10 cellular contexts compared by ENCODE assay signal in the genomic region with DNA sequence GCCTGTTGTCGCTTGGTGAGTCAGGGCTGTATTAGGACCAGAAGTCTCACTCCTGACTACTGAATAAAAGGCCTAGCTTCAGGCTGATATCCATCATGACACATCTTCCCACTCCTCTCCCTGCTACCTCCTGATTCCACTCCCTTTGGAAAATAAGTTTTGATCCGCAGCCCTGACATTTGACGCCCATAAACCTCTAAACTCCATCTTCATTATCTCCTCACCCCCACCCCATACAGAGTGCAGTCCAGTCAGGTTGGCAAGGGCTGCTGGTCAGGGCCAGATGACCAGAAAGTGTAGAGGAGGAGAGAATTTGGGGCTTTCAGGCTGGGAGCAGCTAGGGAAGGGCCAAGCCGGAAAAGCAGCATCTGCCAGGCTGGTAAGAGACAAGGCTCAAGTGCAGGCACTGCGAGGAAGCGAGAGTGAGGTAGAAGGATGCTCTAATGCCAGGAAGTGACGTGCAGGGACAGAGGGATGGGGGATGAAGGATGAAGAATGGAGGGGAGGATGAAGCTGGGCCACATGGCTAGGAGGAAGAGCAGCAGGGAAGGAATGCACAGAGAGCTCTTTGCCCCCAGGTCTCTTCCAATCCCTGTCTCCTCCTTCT. TPM values are rescaled to one million over a fixed set of nuclear protein-coding genes. Genes with fewer than 3 reads are reported as not detected.
DNase-seq lines count a peak whose midpoint lies in the region; ATAC-seq and TF ChIP-seq lines count a peak whose summit lies in the region.
"Had no signal": no experiment of that assay in that cellular context is flagged by ENCODE, and none has a peak within 500 bp of the region (broad histone marks: within the 10 kb centered on the region; RNA-seq: fewer than 3 reads in every experiment).

No MANE protein-coding gene starts in this region.

- H3K27ac ChIP-seq in lower lobe of right lung (no peak overlapping the region), subcutaneous abdominal adipose tissue (ENCODE audit: low read depth, low read length) (no peak overlapping the region)

- H3K9me3 Mint-ChIP-seq in activated T-cell treated with anti-CD3 and anti-CD28 coated beads, Interleukin-2, amount 50 U/mL, for 72 hours = no peaks in the 10 kb centered on the region
- H3K9me3 Mint-ChIP-seq in activated naive CD8-positive, alpha-beta T cell treated with anti-CD3 and anti-CD28 coated beads, Interleukin-2, amount 50 U/mL, for 24 hours = no peaks in the 10 kb centered on the region

- H3K27ac Mint-ChIP-seq in activated T-cell treated with anti-CD3 and anti-CD28 coated beads, Interleukin-2, amount 50 U/mL, for 72 hours = no peak overlapping the region
- H3K27ac Mint-ChIP-seq in activated naive CD8-positive, alpha-beta T cell treated with anti-CD3 and anti-CD28 coated beads, Interleukin-2, amount 50 U/mL, for 24 hours = no peak overlapping the region

- H3K4me1 ChIP-seq in lower lobe of right lung = peaks cover 45% of the 10 kb centered on the region
- H3K4me1 ChIP-seq in subcutaneous abdominal adipose tissue (ENCODE audit: control insufficient read depth in 5 of 5, insufficient read depth in 5 of 5, low read length in 5 of 5) = peaks cover 5 to 46% (median 35%) of the 10 kb centered on the region in 5 donors

- H3K27me3 Mint-ChIP-seq in activated T-cell treated with anti-CD3 and anti-CD28 coated beads, Interleukin-2, amount 50 U/mL, for 72 hours (ENCODE audit: low read depth) = peaks cover 7% of the 10 kb centered on the region
- no peaks in the 10 kb centered on the region for H3K27me3 Mint-ChIP-seq in activated naive CD8-positive, alpha-beta T cell treated with anti-CD3 and anti-CD28 coated beads, Interleukin-2, amount 50 U/mL, for 24 hours

- H3K4me3 Mint-ChIP-seq in activated T-cell treated with anti-CD3 and anti-CD28 coated beads, Interleukin-2, amount 50 U/mL, for 72 hours = peak overlapping the region; percentile 92 to 93
- peak overlapping the region; percentile 83 for H3K4me3 Mint-ChIP-seq in activated naive CD8-positive, alpha-beta T cell treated with anti-CD3 and anti-CD28 coated beads, Interleukin-2, amount 50 U/mL, for 24 hours

- H3K4me3 ChIP-seq in lower lobe of right lung = peak overlapping the region; percentile 75
- H3K4me3 ChIP-seq in subcutaneous abdominal adipose tissue (ENCODE audit: low read depth in 1 of 5, low read length in 5 of 5) = peak overlapping the region in 4 of 5 donors; percentile 61 to 79 (median 66)

- H3K4me1 Mint-ChIP-seq in activated T-cell treated with anti-CD3 and anti-CD28 coated beads, Interleukin-2, amount 50 U/mL, for 72 hours (ENCODE audit: low read depth) = peaks cover 54% of the 10 kb centered on the region
- H3K4me1 Mint-ChIP-seq in activated naive CD8-positive, alpha-beta T cell treated with anti-CD3 and anti-CD28 coated beads, Interleukin-2, amount 50 U/mL, for 24 hours = peaks cover 42% of the 10 kb centered on the region

- H3K36me3 Mint-ChIP-seq in activated T-cell treated with anti-CD3 and anti-CD28 coated beads, Interleukin-2, amount 50 U/mL, for 72 hours (ENCODE audit: insufficient read depth in 2 of 2) = no peaks in the 10 kb centered on the region
- H3K36me3 Mint-ChIP-seq in activated naive CD8-positive, alpha-beta T cell treated with anti-CD3 and anti-CD28 coated beads, Interleukin-2, amount 50 U/mL, for 24 hours (ENCODE audit: low read depth) = no peaks in the 10 kb centered on the region

- H3K9me3 ChIP-seq in lower lobe of right lung = no peaks in the 10 kb centered on the region
- H3K9me3 ChIP-seq in subcutaneous abdominal adipose tissue (ENCODE audit: control insufficient read depth in 5 of 5, low read length in 5 of 5) = no peaks in the 10 kb centered on the region

- ATAC-seq in activated T-cell treated with anti-CD3 and anti-CD28 coated beads, Interleukin-2, amount 50 U/mL, for 72 hours (replicated peaks in 1 of 2) = no peak
- ATAC-seq in activated naive CD8-positive, alpha-beta T cell treated with anti-CD3 and anti-CD28 coated beads, Interleukin-2, amount 50 U/mL, for 24 hours = no peak
- ATAC-seq in lower lobe of right lung = no peak
- no peak for ATAC-seq in HG03342 (IDR thresholded peaks at IDR 0.05; ENCODE audit: unreplicated experiment)

- no peaks in the 10 kb centered on the region for H3K27me3 ChIP-seq in lower lobe of right lung (ENCODE audit: low read depth)
- no peaks in the 10 kb centered on the region for H3K27me3 ChIP-seq in subcutaneous abdominal adipose tissue (ENCODE audit: control insufficient read depth in 5 of 5, insufficient read depth in 4 of 5, low read length in 5 of 5)

- intact Hi-C loops in lower lobe of right lung (cut with DNase I) = no loop called here

- no peak for TF ChIP-seq CTCF in lower lobe of right lung (IDR thresholded peaks at IDR 0.05)

- peak overlapping the region in 3 of 5 donors; percentile 66 to 76 (median 75) for H3K9ac ChIP-seq in subcutaneous abdominal adipose tissue (ENCODE audit: low read length in 5 of 5)

- no peak for DNase-seq in activated T-cell treated with anti-CD3 and anti-CD28 coated beads, Interleukin-2, amount 50 U/mL, for 72 hours
- no peak for DNase-seq in activated T-cell treated with anti-CD3 and anti-CD28 coated beads, Interleukin-2, amount 50 U/mL, for 48 hours
- no peak for DNase-seq in activated naive CD8-positive, alpha-beta T cell treated with anti-CD3 and anti-CD28 coated beads, Interleukin-2, amount 50 U/mL, for 24 hours
- DNase-seq in lower lobe of right lung = no peak
- no peak for DNase-seq in COLO829 (ENCODE audit: low spot score)
- DNase-seq in putamen (ENCODE audit: low spot score) = no peak
- DNase-seq: COR-L47, NCI-H774 had no signal

- H3K36me3 ChIP-seq in lower lobe of right lung (no peaks in the 10 kb centered on the region), subcutaneous abdominal adipose tissue (ENCODE audit: control insufficient read depth in 5 of 5, insufficient read depth in 5 of 5, low read length in 5 of 5) (no peaks in the 10 kb centered on the region)

RNA-seq across cellular contexts. Expression of a gene that starts 1.2 kb away (rescaled TPM):
- total RNA-seq in activated T-cell treated with anti-CD3 and anti-CD28 coated beads, Interleukin-2, amount 50 U/mL, for 72 hours = 10 to 100 TPM; 20.8 to 23.1 TPM
- 24.0 TPM for total RNA-seq in lower lobe of right lung

RNA-seq across cellular contexts. Expression of a gene that starts 5.0 kb away (rescaled TPM):
- total RNA-seq in activated T-cell treated with anti-CD3 and anti-CD28 coated beads, Interleukin-2, amount 50 U/mL, for 72 hours = 10 to 100 TPM; 61.1 to 78.2 TPM
- total RNA-seq in lower lobe of right lung = 131 TPM

RNA-seq across cellular contexts. Expression of a gene that starts 46.0 kb away (rescaled TPM):
- total RNA-seq in activated T-cell treated with anti-CD3 and anti-CD28 coated beads, Interleukin-2, amount 50 U/mL, for 72 hours = 10 to 100 TPM; 28.9 to 34.9 TPM
- total RNA-seq in lower lobe of right lung = 27.1 TPM
